In the genomic region with DNA sequence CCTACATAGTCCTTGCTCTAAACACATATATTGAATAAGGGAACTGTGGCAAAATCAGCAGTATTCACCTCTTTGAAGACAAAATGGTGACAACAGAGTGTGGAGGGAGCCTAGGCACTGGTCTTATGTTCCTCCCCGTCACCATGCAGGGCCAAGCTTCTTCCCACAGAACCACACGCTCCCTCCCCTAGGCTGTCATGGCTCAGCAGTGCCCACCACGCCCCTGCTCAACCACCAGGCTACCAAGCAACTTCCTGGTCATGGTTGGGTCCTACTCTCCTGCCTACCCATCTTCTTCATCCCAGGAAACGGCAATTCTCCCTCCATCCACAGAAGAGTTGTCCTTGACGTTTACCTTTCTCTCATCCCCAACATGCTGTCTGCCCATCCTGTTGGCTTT, we compare ENCODE assay signal across 20 cellular contexts.
DNase-seq lines count a peak whose midpoint lies in the region; ATAC-seq and TF ChIP-seq lines count a peak whose summit lies in the region.
"Had no signal": no experiment of that assay in that cellular context is flagged by ENCODE, and none has a peak within 500 bp of the region (broad histone marks: within the 10 kb centered on the region; RNA-seq: fewer than 3 reads in every experiment).

No MANE protein-coding gene starts in this region.

- H3K4me1 ChIP-seq in right atrium auricular region = no peaks in the 10 kb centered on the region
- H3K4me1 ChIP-seq in body of pancreas = no peaks in the 10 kb centered on the region
- H3K4me1 ChIP-seq in CD8-positive, alpha-beta memory T cell (ENCODE audit: insufficient read depth, low read length) = peaks cover 7% of the 10 kb centered on the region
- H3K4me1 ChIP-seq: SJSA1 had no signal

- TF ChIP-seq POLR2A in body of pancreas (IDR thresholded peaks at IDR 0.05) = no peak

- no peak for ATAC-seq in left cardiac atrium
- ATAC-seq in HG03565 (IDR thresholded peaks at IDR 0.05; ENCODE audit: unreplicated experiment) = no peak
- no peak for ATAC-seq in body of pancreas

- TF ChIP-seq CTCF in right atrium auricular region (IDR thresholded peaks at IDR 0.05) (no peak), body of pancreas (IDR thresholded peaks at IDR 0.05) (no peak)

- intact Hi-C loops in left cardiac atrium (cut with DNase I) (no loop called here), body of pancreas (cut with DNase I) (no loop called here)
- intact Hi-C loops in dendritic cell treated with granulocyte-macrophage colony-stimulating factor and Interleukin-4, amounts not matched to agents 40 ng/mL and 50 ng/mL, for 4 days (cut with micrococcal nuclease) = no loop called here

- CTCF ChIA-PET in CD8-positive, alpha-beta memory T cell (lab: Charles Lee) = no interaction called here

- H3K36me3 ChIP-seq in right atrium auricular region (peaks cover 13% of the 10 kb centered on the region), body of pancreas (replicated peaks in 1 of 2; ENCODE audit: insufficient read depth in 1 of 2, low read depth in 2 of 2) (no peaks in the 10 kb centered on the region)
- no peaks in the 10 kb centered on the region for H3K36me3 ChIP-seq in CD8-positive, alpha-beta memory T cell (ENCODE audit: insufficient read depth, low read length)
- H3K36me3 ChIP-seq: SJSA1 had no signal

- WGBS in body of pancreas, 2 donors = 86 to 89% methylated on average over 5 of the region's 5 CpGs

- H3K27ac Mint-ChIP-seq in dendritic cell treated with granulocyte-macrophage colony-stimulating factor and Interleukin-4, amounts not matched to agents 40 ng/mL and 50 ng/mL, for 4 days = peak overlapping the region; percentile 62
- H3K27ac Mint-ChIP-seq in CD8-positive, alpha-beta memory T cell = no peak overlapping the region
- H3K27ac Mint-ChIP-seq: CD14-positive monocyte had no signal

- no peaks in the 10 kb centered on the region for H3K27me3 ChIP-seq in right atrium auricular region
- no peaks in the 10 kb centered on the region for H3K27me3 ChIP-seq in body of pancreas
- no peaks in the 10 kb centered on the region for H3K27me3 ChIP-seq in CD8-positive, alpha-beta memory T cell (ENCODE audit: insufficient read depth, low read length, poor library complexity, severe bottlenecking)
- H3K27me3 ChIP-seq: SJSA1 had no signal

- peaks cover 22% of the 10 kb centered on the region for H3K27me3 Mint-ChIP-seq in dendritic cell treated with granulocyte-macrophage colony-stimulating factor and Interleukin-4, amounts not matched to agents 40 ng/mL and 50 ng/mL, for 4 days
- H3K27me3 Mint-ChIP-seq in CD8-positive, alpha-beta memory T cell = peaks cover 0 to 4% of the 10 kb centered on the region in 2 donors
- H3K27me3 Mint-ChIP-seq: IgD-negative memory B cell had no signal

- POLR2A ChIA-PET in CD8-positive, alpha-beta memory T cell (lab: Charles Lee) = no interaction called here

- DNase-seq in right atrium auricular region (ENCODE audit: low spot score) = peak; percentile 16
- DNase-seq in left cardiac atrium = no peak
- peak; percentile 35 for DNase-seq in mesenteric fat pad (ENCODE audit: low spot score)
- DNase-seq in body of pancreas = no peak
- no peak for DNase-seq in CD8-positive, alpha-beta memory T cell
- DNase-seq: Calu3, H7, MM.1S, NCI-H2029, NCI-H446 treated with DMSO at 0.1 percent for 48 hours, NCI-H526, NCI-H82, PC-9, Right ventricle myocardium superior had no signal

- H3K4me3 ChIP-seq in right atrium auricular region (no peak overlapping the region), body of pancreas (no peak overlapping the region)
- H3K4me3 ChIP-seq in CD8-positive, alpha-beta memory T cell (ENCODE audit: low read length) = no peak overlapping the region
- H3K4me3 ChIP-seq: PC-9, SJSA1 had no signal

- H3K9me3 ChIP-seq in right atrium auricular region = no peaks in the 10 kb centered on the region
- no peaks in the 10 kb centered on the region for H3K9me3 ChIP-seq in body of pancreas
- H3K9me3 ChIP-seq in CD8-positive, alpha-beta memory T cell (ENCODE audit: low read length) = no peaks in the 10 kb centered on the region
- H3K9me3 ChIP-seq: SJSA1 had no signal

- H3K36me3 Mint-ChIP-seq in dendritic cell treated with granulocyte-macrophage colony-stimulating factor and Interleukin-4, amounts not matched to agents 40 ng/mL and 50 ng/mL, for 4 days (ENCODE audit: low read depth) = peaks cover 28% of the 10 kb centered on the region
- peaks cover 9 to 25% (median 14%) of the 10 kb centered on the region in 3 donors for H3K36me3 Mint-ChIP-seq in CD8-positive, alpha-beta memory T cell

- H3K27ac ChIP-seq in right atrium auricular region (no peak overlapping the region), body of pancreas (no peak overlapping the region)
- H3K27ac ChIP-seq in CD8-positive, alpha-beta memory T cell (ENCODE audit: low read depth, low read length) = no peak overlapping the region
- H3K27ac ChIP-seq: KMS-11, PC-9, SJSA1 had no signal

- H3K9me3 Mint-ChIP-seq in dendritic cell treated with granulocyte-macrophage colony-stimulating factor and Interleukin-4, amounts not matched to agents 40 ng/mL and 50 ng/mL, for 4 days = no peaks in the 10 kb centered on the region
- no peaks in the 10 kb centered on the region for H3K9me3 Mint-ChIP-seq in CD8-positive, alpha-beta memory T cell
- H3K9me3 Mint-ChIP-seq: IgD-negative memory B cell had no signal

- H3K4me1 Mint-ChIP-seq in dendritic cell treated with granulocyte-macrophage colony-stimulating factor and Interleukin-4, amounts not matched to agents 40 ng/mL and 50 ng/mL, for 4 days (ENCODE audit: low read depth) = peaks cover 39% of the 10 kb centered on the region
- H3K4me1 Mint-ChIP-seq in CD8-positive, alpha-beta memory T cell = peaks cover 2 to 6% (median 3%) of the 10 kb centered on the region in 3 donors
- H3K4me1 Mint-ChIP-seq: IgD-negative memory B cell had no signal

- no peak overlapping the region for H3K4me3 Mint-ChIP-seq in dendritic cell treated with granulocyte-macrophage colony-stimulating factor and Interleukin-4, amounts not matched to agents 40 ng/mL and 50 ng/mL, for 4 days
- no peak overlapping the region for H3K4me3 Mint-ChIP-seq in CD8-positive, alpha-beta memory T cell
- H3K4me3 Mint-ChIP-seq: CD14-positive monocyte, IgD-negative memory B cell had no signal

Comparison
In these comparisons a context has a peak if more than half of its experiments do, and no peak if none do; other contexts are left out.
1. DNase-seq: peak in right atrium auricular region (single experiment) and mesenteric fat pad (single experiment); none in left cardiac atrium (single experiment), body of pancreas (0 of 4) and CD8-positive, alpha-beta memory T cell (0 of 5).